Comparison of ENCODE assay signal across 1 cellular context in the genomic region with DNA sequence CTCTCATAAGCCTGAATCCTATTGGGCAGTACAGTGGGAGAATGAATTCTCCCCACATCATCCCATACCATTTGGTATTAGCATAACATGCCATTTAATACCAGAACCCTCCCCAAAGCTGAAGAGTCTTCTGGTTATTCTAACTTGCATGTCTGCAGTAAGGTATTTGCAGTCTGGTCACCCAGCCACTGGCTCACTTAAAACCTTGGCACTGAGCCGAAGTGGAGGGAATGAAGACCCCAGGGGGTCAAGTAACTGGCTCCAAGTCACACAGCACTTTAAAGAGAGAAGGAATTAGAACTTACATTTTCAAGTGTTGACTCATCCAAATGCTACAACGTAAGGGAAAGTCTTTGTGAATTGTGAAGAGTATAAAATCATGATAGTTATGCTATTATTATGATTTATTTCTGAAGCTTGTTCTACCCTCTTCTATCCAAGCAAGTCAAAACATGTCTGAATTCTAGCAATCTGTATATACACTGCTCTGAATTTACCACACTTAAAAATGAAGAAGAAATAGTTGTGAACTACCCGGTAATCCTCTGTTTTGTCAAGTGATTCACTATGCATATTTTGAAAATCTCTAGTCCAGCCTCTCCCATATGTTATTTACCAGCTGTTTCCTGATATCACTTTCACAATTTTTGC.
TF ChIP-seq lines count a peak whose summit lies in the region.

No MANE protein-coding gene starts in this region.

TF ChIP-seq in HCT116, 20 proteins besides CTCF, POLR2A, EP300 and RAD21 (continued from another document):
- TF ChIP-seq, protein P1, sequence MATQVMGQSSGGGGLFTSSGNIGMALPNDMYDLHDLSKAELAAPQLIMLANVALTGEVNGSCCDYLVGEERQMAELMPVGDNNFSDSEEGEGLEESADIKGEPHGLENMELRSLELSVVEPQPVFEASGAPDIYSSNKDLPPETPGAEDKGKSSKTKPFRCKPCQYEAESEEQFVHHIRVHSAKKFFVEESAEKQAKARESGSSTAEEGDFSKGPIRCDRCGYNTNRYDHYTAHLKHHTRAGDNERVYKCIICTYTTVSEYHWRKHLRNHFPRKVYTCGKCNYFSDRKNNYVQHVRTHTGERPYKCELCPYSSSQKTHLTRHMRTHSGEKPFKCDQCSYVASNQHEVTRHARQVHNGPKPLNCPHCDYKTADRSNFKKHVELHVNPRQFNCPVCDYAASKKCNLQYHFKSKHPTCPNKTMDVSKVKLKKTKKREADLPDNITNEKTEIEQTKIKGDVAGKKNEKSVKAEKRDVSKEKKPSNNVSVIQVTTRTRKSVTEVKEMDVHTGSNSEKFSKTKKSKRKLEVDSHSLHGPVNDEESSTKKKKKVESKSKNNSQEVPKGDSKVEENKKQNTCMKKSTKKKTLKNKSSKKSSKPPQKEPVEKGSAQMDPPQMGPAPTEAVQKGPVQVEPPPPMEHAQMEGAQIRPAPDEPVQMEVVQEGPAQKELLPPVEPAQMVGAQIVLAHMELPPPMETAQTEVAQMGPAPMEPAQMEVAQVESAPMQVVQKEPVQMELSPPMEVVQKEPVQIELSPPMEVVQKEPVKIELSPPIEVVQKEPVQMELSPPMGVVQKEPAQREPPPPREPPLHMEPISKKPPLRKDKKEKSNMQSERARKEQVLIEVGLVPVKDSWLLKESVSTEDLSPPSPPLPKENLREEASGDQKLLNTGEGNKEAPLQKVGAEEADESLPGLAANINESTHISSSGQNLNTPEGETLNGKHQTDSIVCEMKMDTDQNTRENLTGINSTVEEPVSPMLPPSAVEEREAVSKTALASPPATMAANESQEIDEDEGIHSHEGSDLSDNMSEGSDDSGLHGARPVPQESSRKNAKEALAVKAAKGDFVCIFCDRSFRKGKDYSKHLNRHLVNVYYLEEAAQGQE (IDR thresholded peaks at IDR 0.05; ENCODE audit: low read depth): no peak
- TF ChIP-seq SRF (IDR thresholded peaks at IDR 0.05; ENCODE audit: low read depth) (no peak), JUND (IDR thresholded peaks at IDR 0.05) (no peak), CEBPB (IDR thresholded peaks at IDR 0.05; ENCODE audit: low read depth) (no peak)
